ENCODE assay signal across 25 cellular contexts in genomic region chr11:11334607-11335006, GRCh38.
"Had no signal": no experiment of that assay in that cellular context is flagged by ENCODE, and none has a peak within 500 bp of the region (broad histone marks: within the 10 kb centered on the region; RNA-seq: fewer than 3 reads in every experiment).

No MANE protein-coding gene starts in this region.

- H3K4me1 ChIP-seq: right atrium auricular region, right lobe of liver, transverse colon, upper lobe of right lung had no signal

- DNase-seq: kidney glomerular epithelial cell; left cardiac atrium; left lung; naive B cell; natural killer cell; ovary; right lobe of liver; stimulated activated CD4-positive, alpha-beta T cell treated with anti-CD3 and anti-CD28 coated beads, Interleukin-1b, Interleukin-23, amount 100 ng/mL, for 48 hours; stimulated activated CD4-positive, alpha-beta T cell treated with anti-CD3 and anti-CD28 coated beads, Interleukin-2, amount 100 ng/mL, for 48 hours; stimulated activated CD4-positive, alpha-beta T cell treated with anti-CD3 and anti-CD28 coated beads, Interleukin-4, amount 100 ng/mL, for 4 hours; stimulated activated CD8-positive, alpha-beta memory T cell treated with anti-CD3 and anti-CD28 coated beads, Interleukin-4, amount 100 ng/mL, for 48 hours; stimulated activated naive CD4-positive, alpha-beta T cell treated with Interleukin-2 at 50 U/mL for 16 hours; stimulated activated naive CD8-positive, alpha-beta T cell treated with anti-CD3 and anti-CD28 coated beads, Interleukin-15, amount 100 ng/mL, for 72 hours; substantia nigra; transverse colon; upper lobe of right lung had no signal

- H3K36me3 Mint-ChIP-seq: mesothelial cell of epicardium; naive B cell; natural killer cell; stimulated activated memory B cell treated with anti-CD40 and anti-IgM and Interleukin-4, amounts not matched to agents 10 μg/mL and 1 μg/mL and 100 μg/mL, for 72 hours had no signal

- H3K36me3 ChIP-seq: ovary, right lobe of liver, transverse colon had no signal

- H3K4me2 ChIP-seq: hepatocyte, smooth muscle cell had no signal

- H3K9me3 Mint-ChIP-seq: mesothelial cell of epicardium; natural killer cell; stimulated activated memory B cell treated with anti-CD40 and anti-IgM and Interleukin-4, amounts not matched to agents 10 μg/mL and 1 μg/mL and 100 μg/mL, for 72 hours; stimulated activated naive CD8-positive, alpha-beta T cell treated with anti-CD3 and anti-CD28 coated beads, Interleukin-15, amount 100 ng/mL, for 72 hours had no signal

- H3K27me3 ChIP-seq: hepatocyte, left lung, ovary, right atrium auricular region, right lobe of liver, transverse colon, upper lobe of right lung had no signal

- H3K27ac Mint-ChIP-seq: mesothelial cell of epicardium; naive B cell; natural killer cell; progenitor cell of endocrine pancreas; stimulated activated memory B cell treated with anti-CD40 and anti-IgM and Interleukin-4, amounts not matched to agents 10 μg/mL and 1 μg/mL and 100 μg/mL, for 72 hours; stimulated activated naive CD8-positive, alpha-beta T cell treated with anti-CD3 and anti-CD28 coated beads, Interleukin-15, amount 100 ng/mL, for 72 hours had no signal

- ATAC-seq: left cardiac atrium; left lung; natural killer cell; right lobe of liver; stimulated activated memory B cell treated with anti-CD40 and anti-IgM and Interleukin-4, amounts not matched to agents 10 μg/mL and 1 μg/mL and 100 μg/mL, for 72 hours; stimulated activated naive CD8-positive, alpha-beta T cell treated with anti-CD3 and anti-CD28 coated beads, Interleukin-15, amount 100 ng/mL, for 72 hours; upper lobe of right lung had no signal

- H3K9me3 ChIP-seq: left lung, ovary, right atrium auricular region, right lobe of liver, transverse colon, upper lobe of right lung had no signal

- H3K79me2 ChIP-seq: hepatocyte had no signal

- H3K4me1 Mint-ChIP-seq: naive B cell; stimulated activated memory B cell treated with anti-CD40 and anti-IgM and Interleukin-4, amounts not matched to agents 10 μg/mL and 1 μg/mL and 100 μg/mL, for 72 hours; stimulated activated naive CD8-positive, alpha-beta T cell treated with anti-CD3 and anti-CD28 coated beads, Interleukin-15, amount 100 ng/mL, for 72 hours had no signal

- H2AFZ ChIP-seq: hepatocyte had no signal

- H3K4me3 ChIP-seq: hepatocyte, left lung, lung, ovary, right atrium auricular region, right lobe of liver, smooth muscle cell, transverse colon, upper lobe of right lung had no signal

- H3K27ac ChIP-seq: hepatocyte, left lung, ovary, right atrium auricular region, right lobe of liver, transverse colon, upper lobe of right lung had no signal

- FAIRE-seq: keratinocyte, urothelium cell line had no signal

- H3K4me3 Mint-ChIP-seq: mesothelial cell of epicardium; naive B cell; natural killer cell; stimulated activated memory B cell treated with anti-CD40 and anti-IgM and Interleukin-4, amounts not matched to agents 10 μg/mL and 1 μg/mL and 100 μg/mL, for 72 hours; stimulated activated naive CD8-positive, alpha-beta T cell treated with anti-CD3 and anti-CD28 coated beads, Interleukin-15, amount 100 ng/mL, for 72 hours had no signal
